In the genomic region with DNA sequence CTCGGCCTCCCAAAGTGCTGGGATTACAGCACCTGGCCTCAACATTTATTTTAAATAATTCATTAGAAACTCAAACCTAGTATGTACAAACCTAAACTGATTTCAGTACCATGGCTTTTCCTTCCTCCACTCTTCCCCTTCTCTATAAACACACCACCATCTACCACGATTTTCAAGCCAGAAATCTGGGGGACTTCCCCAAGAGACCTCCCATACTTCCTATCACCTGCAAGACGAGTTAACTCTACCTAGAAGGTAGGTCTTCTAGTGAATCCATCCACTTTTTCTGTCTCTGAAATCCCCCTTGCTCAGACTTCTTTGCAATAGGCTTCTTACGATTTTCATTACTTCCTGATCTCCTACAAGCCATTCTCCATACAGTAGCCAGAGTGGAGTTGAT, we compare ENCODE assay signal across 28 cellular contexts.
"Had no signal": no experiment of that assay in that cellular context is flagged by ENCODE, and none has a peak within 500 bp of the region (broad histone marks: within the 10 kb centered on the region; RNA-seq: fewer than 3 reads in every experiment).

No MANE protein-coding gene starts in this region.

- H3K27ac ChIP-seq: dorsolateral prefrontal cortex, gastrocnemius medialis, hepatocyte, ovary, psoas muscle, skin epidermis, testis, tibial artery had no signal

- FAIRE-seq: colon, kidney had no signal

- H3K4me3 ChIP-seq: dorsolateral prefrontal cortex, gastrocnemius medialis, hepatocyte, lung, mucosa of descending colon, ovary, psoas muscle, skin epidermis, spleen, testis, tibial artery had no signal

- H2AFZ ChIP-seq: hepatocyte had no signal

- H3K4me2 ChIP-seq: hepatocyte had no signal

- H3K27me3 ChIP-seq: dorsolateral prefrontal cortex, gastrocnemius medialis, hepatocyte, ovary, spleen, testis, tibial artery had no signal

- H3K9me3 ChIP-seq: gastrocnemius medialis, mucosa of descending colon, ovary, psoas muscle, spleen, testis, tibial artery had no signal

- H3K4me1 Mint-ChIP-seq: mesothelial cell of epicardium; natural killer cell; stimulated activated memory B cell treated with anti-CD40 and anti-IgM and Interleukin-4, amounts not matched to agents 10 μg/mL and 1 μg/mL and 100 μg/mL, for 72 hours had no signal

- H3K27me3 Mint-ChIP-seq: stimulated activated memory B cell treated with anti-CD40 and anti-IgM and Interleukin-4, amounts not matched to agents 10 μg/mL and 1 μg/mL and 100 μg/mL, for 72 hours; type B pancreatic cell had no signal

- H3K27ac Mint-ChIP-seq: mesothelial cell of epicardium; natural killer cell; stimulated activated memory B cell treated with anti-CD40 and anti-IgM and Interleukin-4, amounts not matched to agents 10 μg/mL and 1 μg/mL and 100 μg/mL, for 72 hours; type B pancreatic cell had no signal

- H3K9me3 Mint-ChIP-seq: mesothelial cell of epicardium; natural killer cell; stimulated activated memory B cell treated with anti-CD40 and anti-IgM and Interleukin-4, amounts not matched to agents 10 μg/mL and 1 μg/mL and 100 μg/mL, for 72 hours; type B pancreatic cell had no signal

- H3K4me1 ChIP-seq: gastrocnemius medialis, psoas muscle, testis had no signal

- H3K36me3 Mint-ChIP-seq: mesothelial cell of epicardium; natural killer cell; stimulated activated memory B cell treated with anti-CD40 and anti-IgM and Interleukin-4, amounts not matched to agents 10 μg/mL and 1 μg/mL and 100 μg/mL, for 72 hours; type B pancreatic cell had no signal

- H3K36me3 ChIP-seq: gastrocnemius medialis, ovary, spleen, tibial artery had no signal

- H3K4me3 Mint-ChIP-seq: mesothelial cell of epicardium; natural killer cell; stimulated activated memory B cell treated with anti-CD40 and anti-IgM and Interleukin-4, amounts not matched to agents 10 μg/mL and 1 μg/mL and 100 μg/mL, for 72 hours; type B pancreatic cell had no signal

- ATAC-seq: gastrocnemius medialis; left lobe of liver; mucosa of descending colon; natural killer cell; psoas muscle; right cardiac atrium; stimulated activated memory B cell treated with anti-CD40 and anti-IgM and Interleukin-4, amounts not matched to agents 10 μg/mL and 1 μg/mL and 100 μg/mL, for 72 hours; stimulated activated naive CD8-positive, alpha-beta T cell treated with anti-CD3 and anti-CD28 coated beads, Interleukin-15, Interleukin-2, amounts not matched to agents 100 U/mL and 50 U/mL, for 24 hours had no signal

- H3K79me2 ChIP-seq: hepatocyte had no signal

- DNase-seq: dorsolateral prefrontal cortex; effector CD4-positive, alpha-beta T cell; foreskin fibroblast; gastrocnemius medialis; head of caudate nucleus; kidney; mesenchymal stem cell; mucosa of descending colon; natural killer cell; occipital lobe; ovary; posterior cingulate gyrus; psoas muscle; right cardiac atrium; spleen; stimulated activated CD4-positive, alpha-beta T cell treated with anti-CD3 and anti-CD28 coated beads, Interleukin-4, amount 100 ng/mL, for 4 hours; stimulated activated naive CD8-positive, alpha-beta T cell treated with anti-CD3 and anti-CD28 coated beads, Interleukin-15, Interleukin-2, amounts not matched to agents 100 U/mL and 50 U/mL, for 24 hours; substantia nigra; testis; tibial artery had no signal
